1 cellular context compared by ENCODE assay signal in the genomic region with DNA sequence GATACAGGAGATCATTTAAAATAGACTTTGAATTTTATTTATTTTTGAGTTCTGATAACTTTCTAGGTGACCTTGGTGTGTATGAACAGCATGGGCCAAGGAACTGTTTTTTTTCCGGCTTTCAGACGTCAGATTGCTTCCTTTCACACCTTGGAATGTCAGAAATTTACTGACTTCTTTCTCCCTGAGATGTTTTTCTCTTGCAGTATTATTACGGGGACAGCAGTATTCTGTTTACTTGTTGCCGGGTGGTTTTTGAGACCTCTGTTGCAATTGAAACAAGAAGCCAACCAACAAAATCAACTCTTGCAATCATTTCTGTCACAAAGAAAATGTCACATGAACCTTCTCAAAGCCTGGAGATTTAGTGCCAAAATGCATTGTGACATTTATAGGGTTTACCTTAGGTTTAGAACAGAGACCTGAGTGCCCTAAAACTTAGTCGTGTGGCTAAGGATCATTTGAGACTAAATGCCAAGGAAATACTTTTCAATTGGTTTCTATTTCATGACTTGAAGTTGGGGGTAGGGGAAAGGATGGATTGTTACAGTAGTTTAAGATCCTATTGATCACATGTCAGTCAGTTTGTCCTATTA.
TF ChIP-seq lines count a peak whose summit lies in the region.

No MANE protein-coding gene starts in this region.

TF ChIP-seq in IMR-90, 13 proteins besides CTCF, POLR2A, EP300 and RAD21 (continued from another document):
- TF ChIP-seq FOS (IDR thresholded peaks at IDR 0.05; ENCODE audit: low read depth, low read length) (no peak), RFX5 (IDR thresholded peaks at IDR 0.05; ENCODE audit: low read depth, low read length) (no peak), MAFK (IDR thresholded peaks at IDR 0.05; ENCODE audit: low read depth, low read length) (no peak), CEBPB (IDR thresholded peaks at IDR 0.05; ENCODE audit: low read depth, low read length) (no peak), BHLHE40 (IDR thresholded peaks at IDR 0.05; ENCODE audit: low read depth, low read length) (no peak), CHD1 (IDR thresholded peaks at IDR 0.05; ENCODE audit: low read depth, low read length) (no peak), MXI1 (IDR thresholded peaks at IDR 0.05; ENCODE audit: borderline replicate concordance, low read depth, low read length) (no peak), NFE2L2 (IDR thresholded peaks at IDR 0.05; ENCODE audit: low read depth, low read length) (no peak), MAZ (IDR thresholded peaks at IDR 0.05; ENCODE audit: borderline replicate concordance, low read depth, low read length) (no peak), SMC3 (IDR thresholded peaks at IDR 0.05; ENCODE audit: low read depth, low read length) (no peak)
- TF ChIP-seq, protein P1, sequence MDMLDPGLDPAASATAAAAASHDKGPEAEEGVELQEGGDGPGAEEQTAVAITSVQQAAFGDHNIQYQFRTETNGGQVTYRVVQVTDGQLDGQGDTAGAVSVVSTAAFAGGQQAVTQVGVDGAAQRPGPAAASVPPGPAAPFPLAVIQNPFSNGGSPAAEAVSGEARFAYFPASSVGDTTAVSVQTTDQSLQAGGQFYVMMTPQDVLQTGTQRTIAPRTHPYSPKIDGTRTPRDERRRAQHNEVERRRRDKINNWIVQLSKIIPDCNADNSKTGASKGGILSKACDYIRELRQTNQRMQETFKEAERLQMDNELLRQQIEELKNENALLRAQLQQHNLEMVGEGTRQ (IDR thresholded peaks at IDR 0.05; ENCODE audit: low read depth, low read length): no peak
- TF ChIP-seq, protein P2, sequence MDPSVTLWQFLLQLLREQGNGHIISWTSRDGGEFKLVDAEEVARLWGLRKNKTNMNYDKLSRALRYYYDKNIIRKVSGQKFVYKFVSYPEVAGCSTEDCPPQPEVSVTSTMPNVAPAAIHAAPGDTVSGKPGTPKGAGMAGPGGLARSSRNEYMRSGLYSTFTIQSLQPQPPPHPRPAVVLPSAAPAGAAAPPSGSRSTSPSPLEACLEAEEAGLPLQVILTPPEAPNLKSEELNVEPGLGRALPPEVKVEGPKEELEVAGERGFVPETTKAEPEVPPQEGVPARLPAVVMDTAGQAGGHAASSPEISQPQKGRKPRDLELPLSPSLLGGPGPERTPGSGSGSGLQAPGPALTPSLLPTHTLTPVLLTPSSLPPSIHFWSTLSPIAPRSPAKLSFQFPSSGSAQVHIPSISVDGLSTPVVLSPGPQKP (IDR thresholded peaks at IDR 0.05; ENCODE audit: borderline replicate concordance, low read depth, low read length): no peak
